19 cellular contexts compared by ENCODE assay signal in genomic region chr14:39957290-39957689, GRCh38.
DNase-seq lines count a peak whose midpoint lies in the region; ATAC-seq, FAIRE-seq and TF ChIP-seq lines count a peak whose summit lies in the region.
"Had no signal": no experiment of that assay in that cellular context is flagged by ENCODE, and none has a peak within 500 bp of the region (broad histone marks: within the 10 kb centered on the region; RNA-seq: fewer than 3 reads in every experiment).

No MANE protein-coding gene starts in this region.

- H3K27ac ChIP-seq in OCI-LY3 (ENCODE audit: low read length) (no peak overlapping the region), HepG2 (ENCODE audit: extremely low read length, insufficient read depth, low read length) (no peak overlapping the region), right cardiac atrium (ENCODE audit: low read length) (no peak overlapping the region), foreskin keratinocyte (no peak overlapping the region)
- H3K27ac ChIP-seq: esophagus squamous epithelium had no signal

- ATAC-seq in GM18867 (IDR thresholded peaks at IDR 0.05; ENCODE audit: unreplicated experiment) (peak; percentile 83), GM21390 (IDR thresholded peaks at IDR 0.05; ENCODE audit: unreplicated experiment) (peak; percentile 53), HG03135 (IDR thresholded peaks at IDR 0.05; ENCODE audit: unreplicated experiment) (peak; percentile 82), HepG2 (no peak), right cardiac atrium (no peak), foreskin keratinocyte (no peak)
- ATAC-seq: left colon had no signal

- no peak for DNase-seq in HepG2 (ENCODE audit: low spot score)
- DNase-seq in T-helper 9 cell, result no peak
- DNase-seq in right cardiac atrium, result no peak
- DNase-seq in foreskin keratinocyte, result no peak
- DNase-seq: activated CD4-positive, alpha-beta T cell treated with anti-CD3 and anti-CD28 coated beads for 4 hours; activated CD8-positive, alpha-beta memory T cell treated with anti-CD3 and anti-CD28 coated beads, Interleukin-2, amount 50 U/mL, for 4 hours; activated gamma-delta T cell; amygdala; CD8-positive, alpha-beta memory T cell; central memory CD4-positive, alpha-beta T cell; DMS79 treated with DMSO at 0.1 percent for 48 hours; esophagus squamous epithelium; left colon; NCI-H1105; NCI-H774 had no signal

- peaks cover 8% of the 10 kb centered on the region; the same call in 1 of the 2 replicates for H3K4me1 ChIP-seq in OCI-LY3 (ENCODE audit: low read length)
- H3K4me1 ChIP-seq in HepG2 (ENCODE audit: insufficient read depth, low read length), result no peaks in the 10 kb centered on the region
- H3K4me1 ChIP-seq in right cardiac atrium (ENCODE audit: control insufficient read depth, insufficient read depth, low read length), result no peaks in the 10 kb centered on the region
- H3K4me1 ChIP-seq in foreskin keratinocyte, result no peaks in the 10 kb centered on the region
- H3K4me1 ChIP-seq: esophagus squamous epithelium had no signal

- H4K20me1 ChIP-seq in OCI-LY3 (ENCODE audit: insufficient read depth, low read length) (no peaks in the 10 kb centered on the region), HepG2 (ENCODE audit: insufficient read depth, low read length) (no peaks in the 10 kb centered on the region)

- 2% methylated on average over 3 of the region's 3 CpGs for WGBS in HepG2 (ENCODE audit: low lambda C conversion rate)
- 50% methylated on average over 3 of the region's 3 CpGs for WGBS in right cardiac atrium

- intact Hi-C loops in HepG2 (cut with micrococcal nuclease; ENCODE audit: unreplicated experiment) (no loop called here), right cardiac atrium (cut with DNase I) (no loop called here)

- TF ChIP-seq EP300 in HepG2 (IDR thresholded peaks at IDR 0.05; ENCODE audit: low read depth in 2 of 2, low read length in 2 of 2) (no peak), HepG2 (CRISPR knock-in tag; IDR thresholded peaks at IDR 0.05; ENCODE audit: borderline replicate concordance) (no peak)

- H2AFZ ChIP-seq in OCI-LY3 (ENCODE audit: low read depth, low read length) (peak overlapping the region; percentile 64; the same call in 1 of the 2 replicates), HepG2 (ENCODE audit: low read length) (no peak overlapping the region)

- TF ChIP-seq POLR2A in HepG2 (IDR thresholded peaks at IDR 0.05; ENCODE audit: insufficient read depth in 1 of 2, low read depth in 2 of 2, low read length in 2 of 2), result no peak

- no peak for TF ChIP-seq RAD21 in HepG2 (CRISPR knock-in tag; IDR thresholded peaks at IDR 0.05)

- H3K4me2 ChIP-seq in OCI-LY3 (ENCODE audit: low read length) (peak overlapping the region; percentile 51), HepG2 (ENCODE audit: low read depth, low read length) (no peak overlapping the region)

- in situ Hi-C loops in HepG2 (cut with HindIII; ENCODE audit: extremely low pct_ligation_motif_present, low pct_unique_long_range_greater_than_20kb), result no loop called here

- H3K9ac ChIP-seq in OCI-LY3 (ENCODE audit: low read length) (no peak overlapping the region), HepG2 (ENCODE audit: insufficient read depth, low read depth, low read length) (no peak overlapping the region)

- H3K36me3 ChIP-seq in OCI-LY3 (replicated peaks; ENCODE audit: low read depth, low read length), result no peaks in the 10 kb centered on the region
- no peaks in the 10 kb centered on the region for H3K36me3 ChIP-seq in HepG2 (replicated peaks in 1 of 2; ENCODE audit: control insufficient read depth in 1 of 2, insufficient read depth in 2 of 2, low read length in 2 of 2)
- H3K36me3 ChIP-seq: esophagus squamous epithelium had no signal

- CTCF ChIA-PET in HepG2 (lab: Yijun Ruan, JAX; ENCODE audit: low intra/inter-chr PET ratio, low total read pairs), result no interaction called here

- no peak for FAIRE-seq in HepG2 (lab: Jason Lieb, UNC)

- peaks cover 12% of the 10 kb centered on the region; the same call in 1 of the 2 replicates for H3K27me3 ChIP-seq in OCI-LY3 (ENCODE audit: low read depth, low read length)
- H3K27me3 ChIP-seq in HepG2 (ENCODE audit: control insufficient read depth in 1 of 2, insufficient read depth in 2 of 2, low read length in 2 of 2), result no peaks in the 10 kb centered on the region
- H3K27me3 ChIP-seq in right cardiac atrium (ENCODE audit: control insufficient read depth, insufficient read depth), result no peaks in the 10 kb centered on the region
- no peaks in the 10 kb centered on the region for H3K27me3 ChIP-seq in foreskin keratinocyte
- H3K27me3 ChIP-seq: esophagus squamous epithelium had no signal

- BruUV-seq in HepG2 (replicated peaks; lab: Mats Ljungman, UMichigan), result no TSS peak

- no peaks in the 10 kb centered on the region for H3K9me3 ChIP-seq in OCI-LY3 (ENCODE audit: insufficient read depth, low read length)
- H3K9me3 ChIP-seq in HepG2 (ENCODE audit: low read length), result peaks cover 51% of the 10 kb centered on the region
- no peaks in the 10 kb centered on the region for H3K9me3 ChIP-seq in right cardiac atrium (ENCODE audit: control insufficient read depth, low read length)

- H3K4me3 ChIP-seq in OCI-LY3 (ENCODE audit: low read length) (no peak overlapping the region), HepG2 (replicated peaks in 1 of 3; ENCODE audit: insufficient read depth in 1 of 3, low read depth in 2 of 3, low read length in 3 of 3) (no peak overlapping the region), right cardiac atrium (ENCODE audit: low read length) (no peak overlapping the region)
- H3K4me3 ChIP-seq: esophagus squamous epithelium had no signal

- H3K79me2 ChIP-seq in OCI-LY3 (ENCODE audit: low read length) (no peaks in the 10 kb centered on the region), HepG2 (ENCODE audit: insufficient read depth, low read length) (no peaks in the 10 kb centered on the region)

- POLR2A ChIA-PET in HepG2 (lab: Yijun Ruan, JAX), result no interaction called here

- TF ChIP-seq CTCF in OCI-LY3 (IDR thresholded peaks at IDR 0.05; ENCODE audit: low read depth, low read length) (no peak), HepG2 (CRISPR knock-in tag; IDR thresholded peaks at IDR 0.05) (no peak), foreskin keratinocyte (conservative IDR thresholded peaks at IDR 0.05) (no peak)

TF ChIP-seq in HepG2, 621 proteins besides CTCF, POLR2A, EP300 and RAD21:
- TF ChIP-seq ZNF33A (CRISPR knock-in tag; IDR thresholded peaks at IDR 0.05; ENCODE audit: borderline replicate concordance) (no peak), ZBTB46 (CRISPR knock-in tag; IDR thresholded peaks at IDR 0.05; ENCODE audit: borderline replicate concordance) (no peak), SCMH1 (CRISPR knock-in tag; IDR thresholded peaks at IDR 0.05; ENCODE audit: borderline replicate concordance) (no peak), NPAS2 (CRISPR knock-in tag; IDR thresholded peaks at IDR 0.05; ENCODE audit: borderline replicate concordance) (no peak), ZBTB49 (CRISPR knock-in tag; IDR thresholded peaks at IDR 0.05; ENCODE audit: borderline replicate concordance) (no peak)

Comparison
In these comparisons a context has a peak if more than half of its experiments do, and no peak if none do; other contexts are left out.
1. ATAC-seq: peak in GM18867 (single experiment), GM21390 (single experiment) and HG03135 (single experiment); none in HepG2 (single experiment), right cardiac atrium (0 of 2) and foreskin keratinocyte (single experiment).